16 cellular contexts compared by ENCODE assay signal in the genomic region with DNA sequence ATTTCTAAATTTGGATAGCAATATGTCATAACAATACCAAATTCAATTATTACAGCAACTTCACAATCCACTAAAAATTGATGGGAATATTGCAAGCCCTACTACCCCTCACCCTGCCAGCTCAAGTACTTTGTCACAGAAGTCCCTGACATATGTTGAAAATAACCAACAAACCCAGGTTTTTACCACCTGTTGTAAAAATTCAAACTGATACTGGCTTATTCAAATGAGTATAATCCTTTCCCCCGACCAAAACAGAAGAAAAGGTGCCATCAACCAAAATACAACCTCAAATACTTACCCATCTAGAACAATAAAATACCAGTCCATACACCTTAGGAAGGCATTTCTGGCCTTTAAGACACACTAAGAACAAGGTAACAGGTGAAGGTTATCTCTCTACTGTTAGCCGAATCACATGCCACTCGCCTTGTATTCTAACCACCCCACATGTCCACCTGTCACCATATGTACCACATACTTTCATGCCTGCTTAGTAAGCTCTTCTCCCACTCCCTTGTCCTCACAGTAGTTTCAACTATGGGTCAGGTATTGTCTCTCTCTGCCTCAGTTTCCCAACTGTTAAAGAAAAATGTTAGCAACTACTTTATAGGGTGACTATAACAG.
"Had no signal": no experiment of that assay in that cellular context is flagged by ENCODE, and none has a peak within 500 bp of the region (broad histone marks: within the 10 kb centered on the region; RNA-seq: fewer than 3 reads in every experiment).

No MANE protein-coding gene starts in this region.

- FAIRE-seq: frontal cortex, pancreas, urothelium cell line had no signal

- DNase-seq: activated CD4-positive, alpha-beta T cell treated with anti-CD3 and anti-CD28 coated beads, Interleukin-2, amount 50 U/mL, for 4 hours; activated naive CD4-positive, alpha-beta T cell treated with Interleukin-2 at 50 U/mL for 16 hours; amniotic stem cell; body of pancreas; central memory CD4-positive, alpha-beta T cell; effector memory CD4-positive, alpha-beta T cell; islet precursor cell; mammary epithelial cell; pancreas; stimulated activated CD4-positive, alpha-beta T cell treated with anti-CD3 and anti-CD28 coated beads, Interleukin-4, amount 100 ng/mL, for 1 hour; stimulated activated CD8-positive, alpha-beta memory T cell treated with anti-CD3 and anti-CD28 coated beads, Interleukin-4, amount 100 ng/mL, for 48 hours; stimulated activated naive CD8-positive, alpha-beta T cell treated with anti-CD3 and anti-CD28 coated beads, Interleukin-15, amount 100 ng/mL, for 72 hours; T-helper 1 cell had no signal

- H3K36me3 ChIP-seq: pancreas had no signal

- H3K4me3 ChIP-seq: body of pancreas, pancreas, thoracic aorta had no signal

- H3K9me3 ChIP-seq: body of pancreas, pancreas, thoracic aorta had no signal

- H3K27ac ChIP-seq: body of pancreas, pancreas, thoracic aorta had no signal

- H3K27me3 ChIP-seq: body of pancreas, pancreas had no signal
